Comparison of ENCODE assay signal across 8 cellular contexts in genomic region chr19:858868-859843, GRCh38. TPM values are rescaled to one million over a fixed set of nuclear protein-coding genes. Genes with fewer than 3 reads are reported as not detected.
DNase-seq lines count a peak whose midpoint lies in the region; ATAC-seq, FAIRE-seq and TF ChIP-seq lines count a peak whose summit lies in the region.

Gene CFD (plus strand): TSS chr19:859664. CDS start chr19:859690, 26 bp downstream.

- H3K27ac Mint-ChIP-seq in stimulated activated effector memory CD8-positive, alpha-beta T cell treated with anti-CD3 and anti-CD28 coated beads, Interleukin-12 subunit alpha, Interleukin-12 subunit beta, amount 100 ng/mL, for 72 hours, result no peak within 1 kb of the TSS

- H3K9ac ChIP-seq in HUES48 (ENCODE audit: low read depth, low read length), result no peak within 1 kb of the TSS
- H3K9ac ChIP-seq in iPS-20b (ENCODE audit: low read depth, low read length), result no peak within 1 kb of the TSS

- H3K36me3 Mint-ChIP-seq in stimulated activated effector memory CD8-positive, alpha-beta T cell treated with anti-CD3 and anti-CD28 coated beads, Interleukin-12 subunit alpha, Interleukin-12 subunit beta, amount 100 ng/mL, for 72 hours, result peaks cover 8% of the 10 kb centered on the region

- no peak for DNase-seq in stimulated activated effector memory CD8-positive, alpha-beta T cell treated with anti-CD3 and anti-CD28 coated beads, Interleukin-12 subunit alpha, Interleukin-12 subunit beta, amount 100 ng/mL, for 72 hours (ENCODE audit: low spot score in 2 of 2)
- DNase-seq in GM19240 (ENCODE audit: insufficient read length, low spot score) (no peak), middle frontal gyrus (ENCODE audit: extremely low spot score, low spot score) (no peak), GM12892 (ENCODE audit: insufficient read length) (no peak)

- H3K9me3 Mint-ChIP-seq in stimulated activated effector memory CD8-positive, alpha-beta T cell treated with anti-CD3 and anti-CD28 coated beads, Interleukin-12 subunit alpha, Interleukin-12 subunit beta, amount 100 ng/mL, for 72 hours, result no peaks in the 10 kb centered on the region

- no peak for ATAC-seq in stimulated activated effector memory CD8-positive, alpha-beta T cell treated with anti-CD3 and anti-CD28 coated beads, Interleukin-12 subunit alpha, Interleukin-12 subunit beta, amount 100 ng/mL, for 72 hours
- no peak for ATAC-seq in GM21619 (IDR thresholded peaks at IDR 0.05; ENCODE audit: unreplicated experiment)

- H3K27ac ChIP-seq in HUES48 (ENCODE audit: low read depth, low read length) (no peak within 1 kb of the TSS), iPS-20b (ENCODE audit: low read length) (no peak within 1 kb of the TSS)

- H3K9me3 ChIP-seq in HUES48 (ENCODE audit: control insufficient read depth, insufficient read depth, low read length), result no peaks in the 10 kb centered on the region
- no peaks in the 10 kb centered on the region for H3K9me3 ChIP-seq in iPS-20b (ENCODE audit: insufficient read depth, low read depth, low read length)

- FAIRE-seq in GM12892 (lab: Jason Lieb, UNC), result no peak

- no peaks in the 10 kb centered on the region for H3K36me3 ChIP-seq in HUES48 (ENCODE audit: control insufficient read depth, insufficient read depth, low read length)
- no peaks in the 10 kb centered on the region for H3K36me3 ChIP-seq in iPS-20b (ENCODE audit: insufficient read depth, low read depth, low read length)

- H3K27me3 ChIP-seq in HUES48 (ENCODE audit: control insufficient read depth, insufficient read depth, low read length), result peaks cover 18% of the 10 kb centered on the region
- peaks cover 36% of the 10 kb centered on the region for H3K27me3 ChIP-seq in iPS-20b (ENCODE audit: insufficient read depth, low read length)

- no peak for TF ChIP-seq POLR2A in GM12892 (IDR thresholded peaks at IDR 0.05; ENCODE audit: low read depth, low read length)

- H3K4me3 ChIP-seq in HUES48 (ENCODE audit: low read depth, low read length), result peak within 1 kb of the TSS; percentile 64
- H3K4me3 ChIP-seq in WI38 (ENCODE audit: low read depth, low read length), result peak within 1 kb of the TSS; percentile 47
- H3K4me3 ChIP-seq in iPS-20b (ENCODE audit: low read length), result peak within 1 kb of the TSS; percentile 40; the same call in 1 of the 2 replicates

- no peak for TF ChIP-seq CTCF in WI38 (IDR thresholded peaks at IDR 0.05; ENCODE audit: low read depth, low read length)

- peaks cover 18% of the 10 kb centered on the region for H3K4me1 Mint-ChIP-seq in stimulated activated effector memory CD8-positive, alpha-beta T cell treated with anti-CD3 and anti-CD28 coated beads, Interleukin-12 subunit alpha, Interleukin-12 subunit beta, amount 100 ng/mL, for 72 hours

- no peaks in the 10 kb centered on the region for H3K4me1 ChIP-seq in HUES48 (ENCODE audit: control insufficient read depth, insufficient read depth, low read length)
- H3K4me1 ChIP-seq in iPS-20b (ENCODE audit: insufficient read depth, low read length), result no peaks in the 10 kb centered on the region

- peak within 1 kb of the TSS; percentile 43 for H3K4me3 Mint-ChIP-seq in stimulated activated effector memory CD8-positive, alpha-beta T cell treated with anti-CD3 and anti-CD28 coated beads, Interleukin-12 subunit alpha, Interleukin-12 subunit beta, amount 100 ng/mL, for 72 hours

RNA-seq across cellular contexts. Expression of gene CFD, which starts in this region (rescaled TPM):
- polyA plus RNA-seq in GM12892 (2012; ENCODE audit: missing spikeins), result not detected
